Comparison of ENCODE assay signal across 11 cellular contexts in genomic region chr5:168364738-168365550, GRCh38.
A peak's percentile ranks its signal among the peaks of the same experiment; 100 is the strongest.
DNase-seq lines count a peak whose midpoint lies in the region; ATAC-seq, FAIRE-seq and TF ChIP-seq lines count a peak whose summit lies in the region.
"Had no signal": no experiment of that assay in that cellular context is flagged by ENCODE, and none has a peak within 500 bp of the region (broad histone marks: within the 10 kb centered on the region; RNA-seq: fewer than 3 reads in every experiment).

No MANE protein-coding gene starts in this region.

- POLR2A ChIA-PET in HEK293 (lab: Yijun Ruan, JAX): no interaction called here

- in situ Hi-C loops in astrocyte of the spinal cord (cut with HindIII; ENCODE audit: low sequenced_read_pairs): no loop called here

- 34 to 45% (median 43%) methylated on average over 12 of the region's 12 CpGs for WGBS in stomach, 5 donors

- H3K27ac ChIP-seq in HEK293 (ENCODE audit: extremely low read depth, low read depth, low read length) (no peak overlapping the region), stomach (peak overlapping the region; percentile 22 to 73 (median 58))

- TF ChIP-seq CTCF in HEK293 (tag by site-specific recombination; IDR thresholded peaks at IDR 0.05) (no peak), astrocyte of the spinal cord (IDR thresholded peaks at IDR 0.05; ENCODE audit: low read depth, low read length) (no peak), stomach (IDR thresholded peaks at IDR 0.05) (no peak)

- H3K36me3 ChIP-seq in HEK293 (ENCODE audit: control insufficient read depth in 2 of 2, insufficient read depth in 1 of 2, low read length in 2 of 2) (no peaks in the 10 kb centered on the region), stomach (no peaks in the 10 kb centered on the region)

- intact Hi-C loops in stomach (cut with DNase I; ENCODE audit: low total_unique reads): no loop called here
- intact Hi-C loops in posterior cingulate gyrus (cut with DNase I): no loop called here

- H3K4me3 ChIP-seq in HEK293 (ENCODE audit: low read depth, low read length) (no peak overlapping the region), astrocyte of the spinal cord (ENCODE audit: low read depth, low read length) (no peak overlapping the region), stomach (no peak overlapping the region)

- no peak for FAIRE-seq in GM12892 (lab: Jason Lieb, UNC)

- ATAC-seq in GM21360 (IDR thresholded peaks at IDR 0.05; ENCODE audit: unreplicated experiment): no peak

- DNase-seq in astrocyte of the spinal cord (ENCODE audit: low read depth, low spot score) (peak; percentile 42), inferior parietal cortex (ENCODE audit: extremely low spot score) (peak; percentile 38), stomach (peak; percentile 56), posterior cingulate gyrus (no peak), HUDEP-2 (lab: John Stamatoyannopoulos, UW; ENCODE audit: unreplicated experiment in 76 of 76) (no peak), GM12892 (ENCODE audit: insufficient read length) (no peak)
- DNase-seq: GDM1; NCI-H1417; stimulated activated CD4-positive, alpha-beta T cell treated with anti-CD3 and anti-CD28 coated beads, Interleukin-4, amount 100 ng/mL, for 24 hours had no signal

- CTCF ChIA-PET in HEK293 (lab: Yijun Ruan, JAX): interaction anchor here (0.7 kb wide), 1 partner anchor 62 kb away, joined by 4 read pairs; no protein-coding TSS in a partner anchor

- TF ChIP-seq EP300 in stomach (IDR thresholded peaks at IDR 0.05): no peak

- H3K9me3 ChIP-seq in HEK293 (ENCODE audit: control insufficient read depth, insufficient read depth, low read depth, low read length) (no peaks in the 10 kb centered on the region), stomach (no peaks in the 10 kb centered on the region)

- H3K4me1 ChIP-seq in HEK293 (ENCODE audit: control insufficient read depth, insufficient read depth, low read length): no peaks in the 10 kb centered on the region
- peaks cover 19 to 47% (median 29%) of the 10 kb centered on the region in 4 donors for H3K4me1 ChIP-seq in stomach

- TF ChIP-seq POLR2A in stomach (IDR thresholded peaks at IDR 0.05) (no peak), GM12892 (IDR thresholded peaks at IDR 0.05; ENCODE audit: low read depth, low read length) (no peak)

- H3K27me3 ChIP-seq in stomach: no peaks in the 10 kb centered on the region

TF ChIP-seq in HEK293, 187 proteins besides CTCF, POLR2A, EP300 and RAD21:
- TF ChIP-seq, protein P1, sequence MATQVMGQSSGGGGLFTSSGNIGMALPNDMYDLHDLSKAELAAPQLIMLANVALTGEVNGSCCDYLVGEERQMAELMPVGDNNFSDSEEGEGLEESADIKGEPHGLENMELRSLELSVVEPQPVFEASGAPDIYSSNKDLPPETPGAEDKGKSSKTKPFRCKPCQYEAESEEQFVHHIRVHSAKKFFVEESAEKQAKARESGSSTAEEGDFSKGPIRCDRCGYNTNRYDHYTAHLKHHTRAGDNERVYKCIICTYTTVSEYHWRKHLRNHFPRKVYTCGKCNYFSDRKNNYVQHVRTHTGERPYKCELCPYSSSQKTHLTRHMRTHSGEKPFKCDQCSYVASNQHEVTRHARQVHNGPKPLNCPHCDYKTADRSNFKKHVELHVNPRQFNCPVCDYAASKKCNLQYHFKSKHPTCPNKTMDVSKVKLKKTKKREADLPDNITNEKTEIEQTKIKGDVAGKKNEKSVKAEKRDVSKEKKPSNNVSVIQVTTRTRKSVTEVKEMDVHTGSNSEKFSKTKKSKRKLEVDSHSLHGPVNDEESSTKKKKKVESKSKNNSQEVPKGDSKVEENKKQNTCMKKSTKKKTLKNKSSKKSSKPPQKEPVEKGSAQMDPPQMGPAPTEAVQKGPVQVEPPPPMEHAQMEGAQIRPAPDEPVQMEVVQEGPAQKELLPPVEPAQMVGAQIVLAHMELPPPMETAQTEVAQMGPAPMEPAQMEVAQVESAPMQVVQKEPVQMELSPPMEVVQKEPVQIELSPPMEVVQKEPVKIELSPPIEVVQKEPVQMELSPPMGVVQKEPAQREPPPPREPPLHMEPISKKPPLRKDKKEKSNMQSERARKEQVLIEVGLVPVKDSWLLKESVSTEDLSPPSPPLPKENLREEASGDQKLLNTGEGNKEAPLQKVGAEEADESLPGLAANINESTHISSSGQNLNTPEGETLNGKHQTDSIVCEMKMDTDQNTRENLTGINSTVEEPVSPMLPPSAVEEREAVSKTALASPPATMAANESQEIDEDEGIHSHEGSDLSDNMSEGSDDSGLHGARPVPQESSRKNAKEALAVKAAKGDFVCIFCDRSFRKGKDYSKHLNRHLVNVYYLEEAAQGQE (tag by site-specific recombination; IDR thresholded peaks at IDR 0.05): peak; percentile 41; the same call in 1 of the 2 replicates
- TF ChIP-seq ZNF174 (tag by site-specific recombination; IDR thresholded peaks at IDR 0.05): no peak
- no peak for TF ChIP-seq KLF9 (tag by site-specific recombination; IDR thresholded peaks at IDR 0.05; ENCODE audit: low read depth)
- no peak for TF ChIP-seq ZNF26 (tag by site-specific recombination; IDR thresholded peaks at IDR 0.05)
- no peak for TF ChIP-seq PRDM2 (tag by site-specific recombination; IDR thresholded peaks at IDR 0.05; ENCODE audit: borderline replicate concordance)
- no peak for TF ChIP-seq ZNF645 (tag by site-specific recombination; IDR thresholded peaks at IDR 0.05)

Comparison
In these comparisons a context has a peak if more than half of its experiments do, and no peak if none do; other contexts are left out.
1. DNase-seq: peak in astrocyte of the spinal cord (single experiment), inferior parietal cortex (single experiment) and stomach (single experiment); none in posterior cingulate gyrus (0 of 10), HUDEP-2 (0 of 76) and GM12892 (single experiment).